8 cellular contexts compared by ENCODE assay signal in genomic region chr12:54324617-54325441, GRCh38. TPM values are rescaled to one million over a fixed set of nuclear protein-coding genes. Genes with fewer than 3 reads are reported as not detected.
A peak's percentile ranks its signal among the peaks of the same experiment; 100 is the strongest.
DNase-seq lines count a peak whose midpoint lies in the region; ATAC-seq and TF ChIP-seq lines count a peak whose summit lies in the region.

TSS of gene COPZ1 (plus strand) at chr12:54325131. CDS start at chr12:54325164, 33 bp downstream.

- peaks cover 29% of the 10 kb centered on the region for H3K4me1 ChIP-seq in CD4-positive, CD25-positive, alpha-beta regulatory T cell (ENCODE audit: control insufficient read depth, insufficient read depth, low read length, poor library complexity, severe bottlenecking)
- H3K4me1 ChIP-seq in left lung = peaks cover 9 to 59% of the 10 kb centered on the region in 2 donors

- no peaks in the 10 kb centered on the region for H3K9me3 Mint-ChIP-seq in CD4-positive, CD25-positive, alpha-beta regulatory T cell

- intact Hi-C loops in left lung (cut with DNase I) = loop anchor here in 1 of 2 donors (5.0 kb wide), 1 partner anchor 43 kb away; the partner anchor contains the start of genes CBX5 and HNRNPA1

- peak within 1 kb of the TSS; percentile 65 for H3K27ac ChIP-seq in CD4-positive, CD25-positive, alpha-beta regulatory T cell (ENCODE audit: insufficient read depth, low read length, poor library complexity, severe bottlenecking)
- H3K27ac ChIP-seq in left lung = peak within 1 kb of the TSS; percentile 88

- DNase-seq in CD4-positive, CD25-positive, alpha-beta regulatory T cell = peak; percentile 87 to 99 (median 96)
- DNase-seq in NCI-H748 treated with DMSO at 0.1 percent for 48 hours (lab: John Stamatoyannopoulos, UW) (peak; percentile 100), dermis blood vessel endothelial cell (peak; percentile 99), left lung (peak; percentile 94 to 95)
- peak; percentile 81 to 95 for DNase-seq in activated CD4-positive, alpha-beta T cell treated with anti-CD3 and anti-CD28 coated beads, Interleukin-2, amount 50 U/mL, for 24 hours (ENCODE audit: low read depth in 1 of 2, low spot score in 1 of 2)
- DNase-seq in stimulated activated CD4-positive, alpha-beta T cell treated with anti-CD3 and anti-CD28 coated beads, Interleukin-2, amount 100 ng/mL, for 48 hours = peak; percentile 87

- H3K27me3 Mint-ChIP-seq in CD4-positive, CD25-positive, alpha-beta regulatory T cell = peaks cover 7% of the 10 kb centered on the region

- no peaks in the 10 kb centered on the region for H3K9me3 ChIP-seq in CD4-positive, CD25-positive, alpha-beta regulatory T cell (ENCODE audit: control insufficient read depth in 2 of 2, low read length in 2 of 2)
- H3K9me3 ChIP-seq in left lung = no peaks in the 10 kb centered on the region

- peak; percentile 65 to 71 for TF ChIP-seq CTCF in left lung (IDR thresholded peaks at IDR 0.05)

- H3K36me3 Mint-ChIP-seq in CD4-positive, CD25-positive, alpha-beta regulatory T cell = peaks cover 8% of the 10 kb centered on the region

- peak within 1 kb of the TSS; percentile 96 for H3K4me3 ChIP-seq in CD4-positive, CD25-positive, alpha-beta regulatory T cell (ENCODE audit: low read depth, low read length)
- peak within 1 kb of the TSS; percentile 71 to 87 for H3K4me3 ChIP-seq in left lung

- H3K27me3 ChIP-seq in CD4-positive, CD25-positive, alpha-beta regulatory T cell (ENCODE audit: control insufficient read depth, insufficient read depth, low read length) = no peaks in the 10 kb centered on the region
- H3K27me3 ChIP-seq in left lung = no peaks in the 10 kb centered on the region

- H3K36me3 ChIP-seq in CD4-positive, CD25-positive, alpha-beta regulatory T cell (ENCODE audit: control insufficient read depth, insufficient read depth, low read length) = no peaks in the 10 kb centered on the region
- H3K36me3 ChIP-seq in left lung = no peaks in the 10 kb centered on the region

- peak; percentile 97 for ATAC-seq in CD4-positive, CD25-positive, alpha-beta regulatory T cell (ENCODE audit: low read depth in 2 of 2)
- ATAC-seq in GM19395 (IDR thresholded peaks at IDR 0.05; ENCODE audit: unreplicated experiment) (peak; percentile 99), HG03565 (IDR thresholded peaks at IDR 0.05; ENCODE audit: unreplicated experiment) (peak; percentile 98), left lung (peak; percentile 95)

- H3K4me1 Mint-ChIP-seq in CD4-positive, CD25-positive, alpha-beta regulatory T cell = peaks cover 4 to 44% (median 32%) of the 10 kb centered on the region in 4 donors

- peak within 1 kb of the TSS; percentile 94 to 100 (median 98) for H3K27ac Mint-ChIP-seq in CD4-positive, CD25-positive, alpha-beta regulatory T cell

- H3K4me3 Mint-ChIP-seq in CD4-positive, CD25-positive, alpha-beta regulatory T cell = peak within 1 kb of the TSS; percentile 93 to 100 (median 99)

RNA-seq across cellular contexts. Expression of gene COPZ1, which starts in this region (rescaled TPM):
- total RNA-seq in CD4-positive, CD25-positive, alpha-beta regulatory T cell = 65.3 TPM
- polyA plus RNA-seq in CD4-positive, CD25-positive, alpha-beta regulatory T cell = 100 to 1,000 TPM; 151 to 213 (median 168) TPM
- total RNA-seq in dermis blood vessel endothelial cell (111 and 159 TPM in 2 replicates), left lung (100 to 1,000 TPM; 157 to 184 TPM)

Comparison
In these comparisons a context has a peak if more than half of its experiments do, and no peak if none do; other contexts are left out.
1. Peak in every context shown above with its lines: DNase-seq, ATAC-seq, H3K4me3 ChIP-seq and H3K27ac ChIP-seq.